1 cellular context compared by ENCODE assay signal in the genomic region with DNA sequence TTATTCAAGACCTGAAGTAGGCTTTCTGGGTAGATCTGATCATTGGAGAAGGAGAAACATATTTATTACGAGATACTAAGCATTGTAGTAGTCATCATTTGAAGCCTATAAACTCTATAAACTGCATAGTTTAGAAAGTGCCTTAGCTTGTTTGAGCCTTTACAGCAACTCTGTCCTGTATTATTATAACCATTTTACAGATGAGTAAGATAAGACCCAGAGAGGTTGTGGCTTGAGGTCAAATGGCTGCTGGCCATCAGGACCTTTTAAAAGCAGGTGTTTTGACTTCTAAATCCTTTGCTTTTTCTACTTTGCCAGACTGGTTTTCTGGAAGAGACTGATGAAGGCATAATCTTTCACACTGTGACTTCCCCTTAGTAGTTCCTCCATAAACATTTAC.
TF ChIP-seq lines count a peak whose summit lies in the region.

No MANE protein-coding gene starts in this region.

TF ChIP-seq in GM12878, 131 proteins besides CTCF, POLR2A, EP300 and RAD21:
- TF ChIP-seq ZNF24 (IDR thresholded peaks at IDR 0.05): peak; percentile 62; the same call in 1 of the 2 replicates
- no peak for TF ChIP-seq SREBF2 (IDR thresholded peaks at IDR 0.05; ENCODE audit: low read length)
- no peak for TF ChIP-seq SP1 (IDR thresholded peaks at IDR 0.05; ENCODE audit: low read depth, low read length)
